ENCODE assay signal across 26 cellular contexts in genomic region chr13:109233293-109233692, GRCh38.
DNase-seq lines count a peak whose midpoint lies in the region; ATAC-seq and TF ChIP-seq lines count a peak whose summit lies in the region.
"Had no signal": no experiment of that assay in that cellular context is flagged by ENCODE, and none has a peak within 500 bp of the region (broad histone marks: within the 10 kb centered on the region; RNA-seq: fewer than 3 reads in every experiment).

No MANE protein-coding gene starts in this region.

- WGBS in GM23248 (ENCODE audit: low coverage in 1 of 2, low lambda C conversion rate in 2 of 2, missing lambda C conversion rate in 2 of 2), 2 experiments = 41 to 45% methylated on average over 5 of the region's 5 CpGs

- H2AFZ ChIP-seq in GM23248 = peak overlapping the region; percentile 55; the same call in 1 of the 2 replicates

- no peak overlapping the region for H3K9ac ChIP-seq in GM23248

- H3K4me2 ChIP-seq in GM23248 (ENCODE audit: unreplicated experiment) = no peak overlapping the region

- H3K36me3 ChIP-seq in GM23248 (ENCODE audit: low read depth) = no peaks in the 10 kb centered on the region
- no peaks in the 10 kb centered on the region for H3K36me3 ChIP-seq in mucosa of descending colon (ENCODE audit: low read depth)
- H3K36me3 ChIP-seq: adrenal gland, cardiac muscle cell, MG63, ovary, right lobe of liver, thyroid gland, WERI-Rb-1 had no signal

- in situ Hi-C loops in GM23248 (cut with MboI) = no loop called here

- no peak for TF ChIP-seq CTCF in mucosa of descending colon (IDR thresholded peaks at IDR 0.05)

- H3K27ac ChIP-seq in GM23248 (no peak overlapping the region), caudate nucleus (ENCODE audit: low read depth, low read length) (no peak overlapping the region)
- H3K27ac ChIP-seq: adrenal gland, cardiac muscle cell, ovary, right lobe of liver, thyroid gland, WERI-Rb-1 had no signal

- DNase-seq in GM23248 (peak; percentile 32), caudate nucleus (lab: John Stamatoyannopoulos, UW) (no peak), NCI-H2107 treated with DMSO at 0.1 percent for 48 hours (lab: John Stamatoyannopoulos, UW; ENCODE audit: unreplicated experiment) (no peak), epidermal melanocyte (ENCODE audit: insufficient read length, low spot score) (no peak), mucosa of descending colon (no peak)
- DNase-seq: activated CD4-positive, alpha-beta T cell treated with anti-CD3 and anti-CD28 coated beads, Interleukin-2, amount 50 U/mL, for 4 hours; activated gamma-delta T cell treated with Interleukin-2 at 50 U/mL for 16 hours; adrenal gland; CD8-positive, alpha-beta T cell; DMS79; foreskin melanocyte; hippocampal formation; islet precursor cell; MG63; NCI-H1436 treated with DMSO at 0.1 percent for 48 hours; NCI-H774; ovary; PC-3; right lobe of liver; SIG-M5; stimulated activated naive B cell treated with anti-CD40 and anti-IgM and Interleukin-4, amounts not matched to agents 10 μg/mL and 1 μg/mL and 100 μg/mL, for 72 hours; thyroid gland; WERI-Rb-1 had no signal

- no peaks in the 10 kb centered on the region for H3K4me1 ChIP-seq in GM23248 (ENCODE audit: insufficient read depth)
- H3K4me1 ChIP-seq in mucosa of descending colon (ENCODE audit: low read depth) = no peaks in the 10 kb centered on the region
- H3K4me1 ChIP-seq: adrenal gland, thyroid gland had no signal

- no peaks in the 10 kb centered on the region for H3K79me2 ChIP-seq in GM23248 (ENCODE audit: insufficient read depth)

- H3K4me3 ChIP-seq in GM23248 (no peak overlapping the region), mucosa of descending colon (no peak overlapping the region)
- H3K4me3 ChIP-seq: adrenal gland, cardiac muscle cell, MG63, ovary, right lobe of liver, thyroid gland had no signal

- peak; percentile 73 for ATAC-seq in GM19395 (IDR thresholded peaks at IDR 0.05; ENCODE audit: unreplicated experiment)
- peak; percentile 86 for ATAC-seq in HG03432 (IDR thresholded peaks at IDR 0.05; ENCODE audit: unreplicated experiment)
- ATAC-seq in mucosa of descending colon = no peak
- ATAC-seq: CD8-positive, alpha-beta T cell; PC-3; right lobe of liver; stimulated activated naive B cell treated with anti-CD40 and anti-IgM and Interleukin-4, amounts not matched to agents 10 μg/mL and 1 μg/mL and 100 μg/mL, for 72 hours had no signal

- H3F3A ChIP-seq in GM23248 (ENCODE audit: insufficient read depth) = no peaks in the 10 kb centered on the region

- no peaks in the 10 kb centered on the region for H3K27me3 ChIP-seq in GM23248 (replicated peaks; ENCODE audit: insufficient read depth)
- H3K27me3 ChIP-seq: adrenal gland, cardiac muscle cell, MG63, ovary, right lobe of liver, thyroid gland had no signal

- H3K9me3 ChIP-seq in GM23248 (ENCODE audit: low read depth) (no peaks in the 10 kb centered on the region), mucosa of descending colon (no peaks in the 10 kb centered on the region)
- H3K9me3 ChIP-seq: adrenal gland, MG63, right lobe of liver, thyroid gland had no signal

- peaks cover 3% of the 10 kb centered on the region; the same call in 1 of the 2 replicates for H3K9me2 ChIP-seq in GM23248 (ENCODE audit: insufficient read depth)

- H4K20me1 ChIP-seq in GM23248 (ENCODE audit: insufficient read depth) = no peaks in the 10 kb centered on the region

- intact Hi-C loops in mucosa of descending colon (cut with DNase I, micrococcal nuclease) = no loop called here
